ENCODE assay signal across 1 cellular context in the genomic region with DNA sequence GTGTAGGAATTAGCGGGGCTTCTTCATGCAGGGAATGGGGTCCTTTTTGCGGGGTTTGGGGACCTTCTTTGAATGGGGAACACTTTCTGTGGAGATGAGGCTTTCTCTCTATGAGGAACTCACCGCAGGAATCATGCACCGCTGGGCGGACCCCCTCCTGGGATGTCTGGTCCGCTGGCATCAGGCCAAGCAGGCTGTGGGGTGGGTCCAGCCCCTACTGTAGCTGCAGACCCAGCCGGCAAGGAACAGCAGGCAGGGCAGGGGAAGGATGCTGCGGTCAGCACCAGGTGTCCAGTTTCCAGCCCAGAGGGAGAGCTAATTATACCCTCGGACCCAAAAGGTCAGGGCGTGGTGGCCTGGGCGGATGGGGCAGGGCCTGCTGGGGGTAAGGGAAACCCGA.
TF ChIP-seq lines count a peak whose summit lies in the region.

No MANE protein-coding gene starts in this region.

TF ChIP-seq in K562, 482 proteins besides CTCF, POLR2A, EP300 and RAD21:
- TF ChIP-seq ZBTB7A (IDR thresholded peaks at IDR 0.05; ENCODE audit: borderline replicate concordance, control insufficient read depth, low read depth, low read length) = peak; percentile 9; the same call in 1 of the 2 replicates
- TF ChIP-seq, protein P1, sequence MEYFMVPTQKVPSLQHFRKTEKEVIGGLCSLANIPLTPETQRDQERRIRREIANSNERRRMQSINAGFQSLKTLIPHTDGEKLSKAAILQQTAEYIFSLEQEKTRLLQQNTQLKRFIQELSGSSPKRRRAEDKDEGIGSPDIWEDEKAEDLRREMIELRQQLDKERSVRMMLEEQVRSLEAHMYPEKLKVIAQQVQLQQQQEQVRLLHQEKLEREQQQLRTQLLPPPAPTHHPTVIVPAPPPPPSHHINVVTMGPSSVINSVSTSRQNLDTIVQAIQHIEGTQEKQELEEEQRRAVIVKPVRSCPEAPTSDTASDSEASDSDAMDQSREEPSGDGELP (CRISPR knock-in tag; IDR thresholded peaks at IDR 0.05; ENCODE audit: borderline replicate concordance) = peak; percentile 38; the same call in 1 of the 2 replicates
- no peak for TF ChIP-seq CXXC5 (CRISPR knock-in tag; IDR thresholded peaks at IDR 0.05)
- peak; percentile 11; the same call in 1 of the 2 replicates for TF ChIP-seq NFIX (CRISPR knock-in tag; IDR thresholded peaks at IDR 0.05; ENCODE audit: low read depth)
- TF ChIP-seq, protein P2, sequence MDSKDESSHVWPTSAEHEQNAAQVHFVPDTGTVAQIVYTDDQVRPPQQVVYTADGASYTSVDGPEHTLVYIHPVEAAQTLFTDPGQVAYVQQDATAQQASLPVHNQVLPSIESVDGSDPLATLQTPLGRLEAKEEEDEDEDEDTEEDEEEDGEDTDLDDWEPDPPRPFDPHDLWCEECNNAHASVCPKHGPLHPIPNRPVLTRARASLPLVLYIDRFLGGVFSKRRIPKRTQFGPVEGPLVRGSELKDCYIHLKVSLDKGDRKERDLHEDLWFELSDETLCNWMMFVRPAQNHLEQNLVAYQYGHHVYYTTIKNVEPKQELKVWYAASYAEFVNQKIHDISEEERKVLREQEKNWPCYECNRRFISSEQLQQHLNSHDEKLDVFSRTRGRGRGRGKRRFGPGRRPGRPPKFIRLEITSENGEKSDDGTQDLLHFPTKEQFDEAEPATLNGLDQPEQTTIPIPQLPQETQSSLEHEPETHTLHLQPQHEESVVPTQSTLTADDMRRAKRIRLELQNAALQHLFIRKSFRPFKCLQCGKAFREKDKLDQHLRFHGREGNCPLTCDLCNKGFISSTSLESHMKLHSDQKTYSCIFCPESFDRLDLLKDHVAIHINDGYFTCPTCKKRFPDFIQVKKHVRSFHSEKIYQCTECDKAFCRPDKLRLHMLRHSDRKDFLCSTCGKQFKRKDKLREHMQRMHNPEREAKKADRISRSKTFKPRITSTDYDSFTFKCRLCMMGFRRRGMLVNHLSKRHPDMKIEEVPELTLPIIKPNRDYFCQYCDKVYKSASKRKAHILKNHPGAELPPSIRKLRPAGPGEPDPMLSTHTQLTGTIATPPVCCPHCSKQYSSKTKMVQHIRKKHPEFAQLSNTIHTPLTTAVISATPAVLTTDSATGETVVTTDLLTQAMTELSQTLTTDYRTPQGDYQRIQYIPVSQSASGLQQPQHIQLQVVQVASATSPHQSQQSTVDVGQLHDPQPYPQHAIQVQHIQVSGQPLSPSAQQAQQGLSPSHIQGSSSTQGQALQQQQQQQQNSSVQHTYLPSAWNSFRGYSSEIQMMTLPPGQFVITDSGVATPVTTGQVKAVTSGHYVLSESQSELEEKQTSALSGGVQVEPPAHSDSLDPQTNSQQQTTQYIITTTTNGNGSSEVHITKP (IDR thresholded peaks at IDR 0.05; ENCODE audit: partially characterized antibody) = peak; percentile 61
- TF ChIP-seq, protein P3, sequence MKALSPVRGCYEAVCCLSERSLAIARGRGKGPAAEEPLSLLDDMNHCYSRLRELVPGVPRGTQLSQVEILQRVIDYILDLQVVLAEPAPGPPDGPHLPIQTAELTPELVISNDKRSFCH (CRISPR knock-in tag; IDR thresholded peaks at IDR 0.05) = no peak
- TF ChIP-seq, protein P3 (tag; IDR thresholded peaks at IDR 0.05) = 0 out of 2 replicates have a peak, but pooled peaks have one; percentile 51
- TF ChIP-seq NFIC (IDR thresholded peaks at IDR 0.05) = peak; percentile 95
- no peak for TF ChIP-seq ZNF124 (CRISPR knock-in tag; IDR thresholded peaks at IDR 0.05)
- TF ChIP-seq CTBP1 (IDR thresholded peaks at IDR 0.05; ENCODE audit: borderline replicate concordance) = peak; percentile 64; the same call in 1 of the 2 replicates
